11 cellular contexts compared by ENCODE assay signal in the genomic region with DNA sequence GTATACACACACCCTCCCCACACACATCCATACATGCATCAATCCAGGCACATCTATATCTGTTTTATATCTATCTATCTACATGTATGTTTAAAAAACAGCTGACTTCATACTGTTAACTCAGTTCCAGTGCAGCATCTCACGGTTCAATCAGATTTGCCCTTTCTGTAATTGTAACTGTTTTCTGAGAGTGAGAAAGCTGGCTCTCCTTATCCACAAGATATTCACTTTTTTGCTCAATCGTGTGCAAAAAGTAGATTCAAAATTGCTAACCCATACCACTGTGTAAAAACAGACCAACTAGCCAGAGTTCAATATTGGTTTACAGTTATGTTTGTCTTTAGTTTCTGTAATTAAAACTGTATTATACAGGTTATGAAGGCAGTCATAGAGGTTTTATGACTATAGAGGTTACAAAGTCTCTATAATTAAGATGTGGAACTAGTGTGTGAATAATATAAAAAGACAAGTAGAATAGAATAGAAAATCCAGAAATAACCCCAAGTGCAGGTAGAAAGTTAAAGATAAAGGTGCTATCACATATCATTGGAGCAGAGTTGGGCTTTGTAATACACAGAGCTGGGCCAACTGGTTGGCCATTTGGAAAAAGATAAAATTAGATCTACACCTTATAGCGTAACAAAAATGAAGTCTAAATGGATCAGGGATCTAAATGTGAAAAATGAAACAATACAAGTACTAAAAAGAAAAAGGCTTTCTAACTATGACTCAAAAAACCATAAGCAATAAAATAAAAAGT. TPM values are rescaled to one million over a fixed set of nuclear protein-coding genes. Genes with fewer than 3 reads are reported as not detected.
A peak's percentile ranks its signal among the peaks of the same experiment; 100 is the strongest.
DNase-seq lines count a peak whose midpoint lies in the region; ATAC-seq and TF ChIP-seq lines count a peak whose summit lies in the region.
"Had no signal": no experiment of that assay in that cellular context is flagged by ENCODE, and none has a peak within 500 bp of the region (broad histone marks: within the 10 kb centered on the region; RNA-seq: fewer than 3 reads in every experiment).

No MANE protein-coding gene starts in this region.

- H3K4me1 ChIP-seq in SJSA1 (replicated peaks) (peaks cover 9% of the 10 kb centered on the region), esophagus squamous epithelium (peaks cover 0 to 31% (median 3%) of the 10 kb centered on the region in 3 donors), parathyroid adenoma (peaks cover 5% of the 10 kb centered on the region)

- peaks cover 15% of the 10 kb centered on the region for H3K4me1 Mint-ChIP-seq in Calu3 (ENCODE audit: low read depth, unreplicated experiment)

- H3K27ac Mint-ChIP-seq in Calu3 (ENCODE audit: unreplicated experiment) = peak overlapping the region; percentile 66

- peaks cover 10% of the 10 kb centered on the region for H3K36me3 ChIP-seq in SJSA1
- no peaks in the 10 kb centered on the region for H3K36me3 ChIP-seq in esophagus squamous epithelium
- no peaks in the 10 kb centered on the region for H3K36me3 ChIP-seq in parathyroid adenoma (ENCODE audit: control insufficient read depth, insufficient read depth, low read length)
- H3K36me3 ChIP-seq: MG63 had no signal

- DNase-seq in Calu3 (no peak), SJSA1 (ENCODE audit: low read depth in 1 of 2, low spot score in 2 of 2) (no peak), esophagus squamous epithelium (lab: John Stamatoyannopoulos, UW) (no peak), amygdala (lab: John Stamatoyannopoulos, UW) (no peak), NCI-H2227 (lab: John Stamatoyannopoulos, UW; ENCODE audit: unreplicated experiment) (no peak), cerebellum (ENCODE audit: low spot score) (no peak)
- DNase-seq: amniotic stem cell; MG63; stimulated activated CD4-positive, alpha-beta T cell treated with anti-CD3 and anti-CD28 coated beads, Interleukin-2, amount 100 ng/mL, for 48 hours had no signal

- no peak overlapping the region for H3K9ac ChIP-seq in parathyroid adenoma

- peaks cover 4% of the 10 kb centered on the region for H3K9me3 Mint-ChIP-seq in Calu3 (ENCODE audit: low read depth, unreplicated experiment)

- H3K27me3 Mint-ChIP-seq in Calu3 (ENCODE audit: unreplicated experiment) = no peaks in the 10 kb centered on the region

- peaks cover 17% of the 10 kb centered on the region for H3K36me3 Mint-ChIP-seq in Calu3 (ENCODE audit: insufficient read depth, unreplicated experiment)

- intact Hi-C loops in Calu3 (cut with micrococcal nuclease; ENCODE audit: unreplicated experiment) = no loop called here
- intact Hi-C loops in esophagus squamous epithelium (cut with DNase I) = no loop called here

- TF ChIP-seq CTCF in Calu3 (IDR thresholded peaks at IDR 0.05; ENCODE audit: unreplicated experiment) (no peak), esophagus squamous epithelium (IDR thresholded peaks at IDR 0.05) (no peak), parathyroid adenoma (IDR thresholded peaks at IDR 0.05) (no peak)

- no peaks in the 10 kb centered on the region for H3K27me3 ChIP-seq in SJSA1 (replicated peaks)
- no peaks in the 10 kb centered on the region for H3K27me3 ChIP-seq in esophagus squamous epithelium
- H3K27me3 ChIP-seq in parathyroid adenoma (ENCODE audit: control insufficient read depth, insufficient read depth, low read length) = no peaks in the 10 kb centered on the region
- H3K27me3 ChIP-seq: MG63 had no signal

- H3K4me3 Mint-ChIP-seq in Calu3 (ENCODE audit: low read depth, unreplicated experiment) = peak overlapping the region; percentile 96

- H3K4me2 ChIP-seq in parathyroid adenoma (ENCODE audit: low read length) = peak overlapping the region; percentile 89

- H2AFZ ChIP-seq in parathyroid adenoma = peak overlapping the region; percentile 99

- 59 to 63% methylated on average over 3 of the region's 3 CpGs for WGBS in esophagus squamous epithelium, 2 donors

- no peaks in the 10 kb centered on the region for H3K79me2 ChIP-seq in parathyroid adenoma

- H3K27ac ChIP-seq in SJSA1 = no peak overlapping the region
- peak overlapping the region in 2 of 4 donors; percentile 70 to 71 for H3K27ac ChIP-seq in esophagus squamous epithelium
- peak overlapping the region; percentile 84 for H3K27ac ChIP-seq in parathyroid adenoma

- H3K4me3 ChIP-seq in SJSA1 (peak overlapping the region; percentile 69), esophagus squamous epithelium (peak overlapping the region in 3 of 4 donors; percentile 56 to 76 (median 66)), parathyroid adenoma (ENCODE audit: low read depth, low read length) (peak overlapping the region; percentile 96)

- CTCF ChIA-PET in Calu3 (lab: Charles Lee) = interaction anchor here (0.6 kb wide), 1 partner anchor 812 kb away, joined by 5 read pairs; no protein-coding TSS in a partner anchor

- no peak for TF ChIP-seq POLR2A in esophagus squamous epithelium (IDR thresholded peaks at IDR 0.05)

- TSS peak; percentile 56 for BruUV-seq in Calu3 (replicated peaks; lab: Mats Ljungman, UMichigan)

- peaks cover 7% of the 10 kb centered on the region for H3K9me3 ChIP-seq in SJSA1 (replicated peaks)
- H3K9me3 ChIP-seq in esophagus squamous epithelium = peaks cover 0 to 10% (median 3%) of the 10 kb centered on the region in 3 donors
- no peaks in the 10 kb centered on the region for H3K9me3 ChIP-seq in parathyroid adenoma (ENCODE audit: control insufficient read depth, low read length)

- no peak for ATAC-seq in GM19397 (IDR thresholded peaks at IDR 0.05; ENCODE audit: unreplicated experiment)

RNA-seq across cellular contexts. Expression of a gene that starts 20.1 kb away (rescaled TPM):
- 0.27 and 0.35 TPM in 2 replicates for total RNA-seq in Calu3 (2022)
- total RNA-seq in SJSA1 (2014; rRNA removed; shearing (Covaris generic)) = 0.03 TPM in 1 of 2 replicates, not detected in the other
- 1 to 10 TPM in 3 of 4 donors, under 1 TPM in 1; 0.61 to 2.9 (median 1.3) TPM for total RNA-seq in esophagus squamous epithelium
- 37.1 TPM for total RNA-seq in cerebellum
